In genomic region chr7:95508780-95509179, GRCh38 we compare ENCODE assay signal across 16 cellular contexts.
DNase-seq lines count a peak whose midpoint lies in the region; ATAC-seq lines count a peak whose summit lies in the region.
"Had no signal": no experiment of that assay in that cellular context is flagged by ENCODE, and none has a peak within 500 bp of the region (broad histone marks: within the 10 kb centered on the region; RNA-seq: fewer than 3 reads in every experiment).

No MANE protein-coding gene starts in this region.

- no peak overlapping the region for H3K4me3 Mint-ChIP-seq in stimulated activated naive CD8-positive, alpha-beta T cell treated with anti-CD3 and anti-CD28 coated beads, Interleukin-15, amount 100 ng/mL, for 72 hours
- no peak overlapping the region for H3K4me3 Mint-ChIP-seq in stimulated activated effector memory CD8-positive, alpha-beta T cell treated with anti-CD3 and anti-CD28 coated beads, Interleukin-12 subunit alpha, Interleukin-12 subunit beta, amount 100 ng/mL, for 72 hours
- H3K4me3 Mint-ChIP-seq: CD4-positive, alpha-beta T cell; HFFc6 had no signal

- H3K9me3 ChIP-seq in endocrine pancreas (ENCODE audit: control insufficient read depth, low read length) = no peaks in the 10 kb centered on the region
- H3K9me3 ChIP-seq: BLaER1, SJCRH30 had no signal

- no peaks in the 10 kb centered on the region for H3K27me3 ChIP-seq in endocrine pancreas (ENCODE audit: control insufficient read depth, insufficient read depth, low read length)
- H3K27me3 ChIP-seq: BLaER1, SJCRH30 had no signal

- peak overlapping the region; percentile 4 for H3K9ac ChIP-seq in endocrine pancreas (ENCODE audit: control insufficient read depth, insufficient read depth, low read length)
- H3K9ac ChIP-seq: BLaER1, KMS-11 had no signal

- H3K4me3 ChIP-seq in endocrine pancreas (ENCODE audit: control insufficient read depth, insufficient read depth, low read length) = peak overlapping the region; percentile 46
- H3K4me3 ChIP-seq: BLaER1, SJCRH30 had no signal

- DNase-seq in stimulated activated naive CD8-positive, alpha-beta T cell treated with anti-CD3 and anti-CD28 coated beads, Interleukin-15, amount 100 ng/mL, for 72 hours = no peak
- no peak for DNase-seq in stimulated activated naive CD8-positive, alpha-beta T cell treated with anti-CD3 and anti-CD28 coated beads, Interleukin-15, Interleukin-2, amounts not matched to agents 100 U/mL and 50 U/mL, for 24 hours
- DNase-seq in stimulated activated effector memory CD8-positive, alpha-beta T cell treated with anti-CD3 and anti-CD28 coated beads, Interleukin-12 subunit alpha, Interleukin-12 subunit beta, amount 100 ng/mL, for 72 hours (ENCODE audit: low spot score in 2 of 2) = no peak
- DNase-seq in head of caudate nucleus (no peak), nucleus accumbens (lab: John Stamatoyannopoulos, UW) (no peak), SKM-1 (lab: John Stamatoyannopoulos, UW; ENCODE audit: unreplicated experiment) (no peak)
- DNase-seq: ACHN; CD4-positive, alpha-beta T cell; DMS 273 treated with DMSO at 0.1 percent for 48 hours; NCI-H1694 treated with DMSO at 0.1 percent for 48 hours had no signal

- H3K4me1 ChIP-seq in endocrine pancreas (ENCODE audit: control insufficient read depth, insufficient read depth, low read length) = peaks cover 7% of the 10 kb centered on the region
- H3K4me1 ChIP-seq: BLaER1 had no signal

- no peak overlapping the region for H3K27ac Mint-ChIP-seq in stimulated activated naive CD8-positive, alpha-beta T cell treated with anti-CD3 and anti-CD28 coated beads, Interleukin-15, amount 100 ng/mL, for 72 hours
- no peak overlapping the region for H3K27ac Mint-ChIP-seq in stimulated activated effector memory CD8-positive, alpha-beta T cell treated with anti-CD3 and anti-CD28 coated beads, Interleukin-12 subunit alpha, Interleukin-12 subunit beta, amount 100 ng/mL, for 72 hours
- H3K27ac Mint-ChIP-seq: CD4-positive, alpha-beta T cell; HFFc6 had no signal

- H3K36me3 Mint-ChIP-seq in stimulated activated effector memory CD8-positive, alpha-beta T cell treated with anti-CD3 and anti-CD28 coated beads, Interleukin-12 subunit alpha, Interleukin-12 subunit beta, amount 100 ng/mL, for 72 hours = no peaks in the 10 kb centered on the region

- H3K27me3 Mint-ChIP-seq in stimulated activated naive CD8-positive, alpha-beta T cell treated with anti-CD3 and anti-CD28 coated beads, Interleukin-15, amount 100 ng/mL, for 72 hours = no peaks in the 10 kb centered on the region
- H3K27me3 Mint-ChIP-seq: CD4-positive, alpha-beta T cell had no signal

- peak; percentile 60 for ATAC-seq in stimulated activated naive CD8-positive, alpha-beta T cell treated with anti-CD3 and anti-CD28 coated beads, Interleukin-15, amount 100 ng/mL, for 72 hours
- ATAC-seq in stimulated activated naive CD8-positive, alpha-beta T cell treated with anti-CD3 and anti-CD28 coated beads, Interleukin-15, Interleukin-2, amounts not matched to agents 100 U/mL and 50 U/mL, for 24 hours = no peak
- ATAC-seq in HG03342 (IDR thresholded peaks at IDR 0.05; ENCODE audit: unreplicated experiment) = peak; percentile 25
- ATAC-seq in stimulated activated effector memory CD8-positive, alpha-beta T cell treated with anti-CD3 and anti-CD28 coated beads, Interleukin-12 subunit alpha, Interleukin-12 subunit beta, amount 100 ng/mL, for 72 hours = peak; percentile 68

- H3K9me3 Mint-ChIP-seq in stimulated activated naive CD8-positive, alpha-beta T cell treated with anti-CD3 and anti-CD28 coated beads, Interleukin-15, amount 100 ng/mL, for 72 hours = no peaks in the 10 kb centered on the region
- H3K9me3 Mint-ChIP-seq in stimulated activated effector memory CD8-positive, alpha-beta T cell treated with anti-CD3 and anti-CD28 coated beads, Interleukin-12 subunit alpha, Interleukin-12 subunit beta, amount 100 ng/mL, for 72 hours = no peaks in the 10 kb centered on the region
- H3K9me3 Mint-ChIP-seq: CD4-positive, alpha-beta T cell; HFFc6 had no signal

- H3K36me3 ChIP-seq in endocrine pancreas (ENCODE audit: control insufficient read depth, insufficient read depth, low read length) = no peaks in the 10 kb centered on the region
- H3K36me3 ChIP-seq: BLaER1, SJCRH30 had no signal

- intact Hi-C loops in head of caudate nucleus (cut with DNase I) = no loop called here

- no peaks in the 10 kb centered on the region for H3K4me1 Mint-ChIP-seq in stimulated activated naive CD8-positive, alpha-beta T cell treated with anti-CD3 and anti-CD28 coated beads, Interleukin-15, amount 100 ng/mL, for 72 hours
- no peaks in the 10 kb centered on the region for H3K4me1 Mint-ChIP-seq in stimulated activated effector memory CD8-positive, alpha-beta T cell treated with anti-CD3 and anti-CD28 coated beads, Interleukin-12 subunit alpha, Interleukin-12 subunit beta, amount 100 ng/mL, for 72 hours
